In genomic region chr7:95501261-95501816, GRCh38 we compare ENCODE assay signal across 8 cellular contexts. TPM values are rescaled to one million over a fixed set of nuclear protein-coding genes. Genes with fewer than 3 reads are reported as not detected.
DNase-seq lines count a peak whose midpoint lies in the region; ATAC-seq and FAIRE-seq lines count a peak whose summit lies in the region.

No MANE protein-coding gene starts in this region.

- POLR2A ChIA-PET in activated CD4-positive, alpha-beta T cell treated with anti-CD3 and anti-CD28 coated beads, Interleukin-2, amount 10 ng/mL, durations not matched to agents 7 days and 5 days (lab: Charles Lee), result interaction anchor here (0.6 kb wide), 1 partner anchor 232 kb away, joined by 6 read pairs; no protein-coding TSS in a partner anchor

- H3K36me3 Mint-ChIP-seq in activated CD4-positive, alpha-beta T cell treated with anti-CD3 and anti-CD28 coated beads, Interleukin-2, amount 10 ng/mL, durations not matched to agents 7 days and 5 days (ENCODE audit: low read depth), result peaks cover 3% of the 10 kb centered on the region
- no peaks in the 10 kb centered on the region for H3K36me3 Mint-ChIP-seq in stimulated activated effector memory CD8-positive, alpha-beta T cell treated with anti-CD3 and anti-CD28 coated beads, Interleukin-12 subunit alpha, Interleukin-12 subunit beta, amount 100 ng/mL, for 72 hours

- peak; percentile 36 for DNase-seq in activated CD4-positive, alpha-beta T cell treated with anti-CD3 and anti-CD28 coated beads, Interleukin-2, amount 10 ng/mL, durations not matched to agents 7 days and 5 days
- DNase-seq in activated CD4-positive, alpha-beta T cell treated with anti-CD3 and anti-CD28 coated beads, Interleukin-2, amount 50 U/mL, for 1 hour, result no peak
- peak; percentile 99 for DNase-seq in RCC 7860 (ENCODE audit: low spot score)
- peak in 1 of 2 donors; percentile 61 for DNase-seq in stimulated activated effector memory CD8-positive, alpha-beta T cell treated with anti-CD3 and anti-CD28 coated beads, Interleukin-12 subunit alpha, Interleukin-12 subunit beta, amount 100 ng/mL, for 72 hours (ENCODE audit: low spot score in 2 of 2)
- no peak for DNase-seq in NCI-H1436 (lab: John Stamatoyannopoulos, UW)
- DNase-seq in stimulated activated CD4-positive, alpha-beta T cell treated with anti-CD3 and anti-CD28 coated beads, Interleukin-4, amount 100 ng/mL, for 4 hours, result no peak
- DNase-seq in AG20443 (ENCODE audit: low spot score), result no peak

- CTCF ChIA-PET in activated CD4-positive, alpha-beta T cell treated with anti-CD3 and anti-CD28 coated beads, Interleukin-2, amount 10 ng/mL, durations not matched to agents 7 days and 5 days (lab: Charles Lee), result no interaction called here

- FAIRE-seq in RCC 7860 (lab: Jason Lieb, UNC), result no peak

- H3K4me3 Mint-ChIP-seq in activated CD4-positive, alpha-beta T cell treated with anti-CD3 and anti-CD28 coated beads, Interleukin-2, amount 10 ng/mL, durations not matched to agents 7 days and 5 days, result no peak overlapping the region
- H3K4me3 Mint-ChIP-seq in stimulated activated effector memory CD8-positive, alpha-beta T cell treated with anti-CD3 and anti-CD28 coated beads, Interleukin-12 subunit alpha, Interleukin-12 subunit beta, amount 100 ng/mL, for 72 hours, result peak overlapping the region; percentile 22

- H3K4me1 Mint-ChIP-seq in activated CD4-positive, alpha-beta T cell treated with anti-CD3 and anti-CD28 coated beads, Interleukin-2, amount 10 ng/mL, durations not matched to agents 7 days and 5 days, result peaks cover 34% of the 10 kb centered on the region
- H3K4me1 Mint-ChIP-seq in stimulated activated effector memory CD8-positive, alpha-beta T cell treated with anti-CD3 and anti-CD28 coated beads, Interleukin-12 subunit alpha, Interleukin-12 subunit beta, amount 100 ng/mL, for 72 hours, result peaks cover 31% of the 10 kb centered on the region

- peaks cover 6% of the 10 kb centered on the region for H3K27me3 Mint-ChIP-seq in activated CD4-positive, alpha-beta T cell treated with anti-CD3 and anti-CD28 coated beads, Interleukin-2, amount 10 ng/mL, durations not matched to agents 7 days and 5 days

- H3K27ac Mint-ChIP-seq in activated CD4-positive, alpha-beta T cell treated with anti-CD3 and anti-CD28 coated beads, Interleukin-2, amount 10 ng/mL, durations not matched to agents 7 days and 5 days, result peak overlapping the region; percentile 75
- H3K27ac Mint-ChIP-seq in stimulated activated effector memory CD8-positive, alpha-beta T cell treated with anti-CD3 and anti-CD28 coated beads, Interleukin-12 subunit alpha, Interleukin-12 subunit beta, amount 100 ng/mL, for 72 hours, result peak overlapping the region; percentile 69

- ATAC-seq in HG02852 (IDR thresholded peaks at IDR 0.05; ENCODE audit: unreplicated experiment), result peak; percentile 92
- ATAC-seq in stimulated activated effector memory CD8-positive, alpha-beta T cell treated with anti-CD3 and anti-CD28 coated beads, Interleukin-12 subunit alpha, Interleukin-12 subunit beta, amount 100 ng/mL, for 72 hours, result peak; percentile 97

- H3K9me3 Mint-ChIP-seq in activated CD4-positive, alpha-beta T cell treated with anti-CD3 and anti-CD28 coated beads, Interleukin-2, amount 10 ng/mL, durations not matched to agents 7 days and 5 days, result no peaks in the 10 kb centered on the region
- H3K9me3 Mint-ChIP-seq in stimulated activated effector memory CD8-positive, alpha-beta T cell treated with anti-CD3 and anti-CD28 coated beads, Interleukin-12 subunit alpha, Interleukin-12 subunit beta, amount 100 ng/mL, for 72 hours, result no peaks in the 10 kb centered on the region

RNA-seq across cellular contexts. Expression of gene ASB4, which starts 15.6 kb away (rescaled TPM):
- total RNA-seq in activated CD4-positive, alpha-beta T cell treated with anti-CD3 and anti-CD28 coated beads, Interleukin-2, amount 10 ng/mL, durations not matched to agents 7 days and 5 days, result not detected

Comparison
In these comparisons a context has a peak if more than half of its experiments do, and no peak if none do; other contexts are left out.
1. DNase-seq: peak in activated CD4-positive, alpha-beta T cell treated with anti-CD3 and anti-CD28 coated beads, Interleukin-2, amount 10 ng/mL, durations not matched to agents 7 days and 5 days (single experiment) and RCC 7860 (single experiment); none in activated CD4-positive, alpha-beta T cell treated with anti-CD3 and anti-CD28 coated beads, Interleukin-2, amount 50 U/mL, for 1 hour (single experiment), NCI-H1436 (single experiment), stimulated activated CD4-positive, alpha-beta T cell treated with anti-CD3 and anti-CD28 coated beads, Interleukin-4, amount 100 ng/mL, for 4 hours (0 of 2) and AG20443 (single experiment).